ENCODE assay signal across 1 cellular context in the genomic region with DNA sequence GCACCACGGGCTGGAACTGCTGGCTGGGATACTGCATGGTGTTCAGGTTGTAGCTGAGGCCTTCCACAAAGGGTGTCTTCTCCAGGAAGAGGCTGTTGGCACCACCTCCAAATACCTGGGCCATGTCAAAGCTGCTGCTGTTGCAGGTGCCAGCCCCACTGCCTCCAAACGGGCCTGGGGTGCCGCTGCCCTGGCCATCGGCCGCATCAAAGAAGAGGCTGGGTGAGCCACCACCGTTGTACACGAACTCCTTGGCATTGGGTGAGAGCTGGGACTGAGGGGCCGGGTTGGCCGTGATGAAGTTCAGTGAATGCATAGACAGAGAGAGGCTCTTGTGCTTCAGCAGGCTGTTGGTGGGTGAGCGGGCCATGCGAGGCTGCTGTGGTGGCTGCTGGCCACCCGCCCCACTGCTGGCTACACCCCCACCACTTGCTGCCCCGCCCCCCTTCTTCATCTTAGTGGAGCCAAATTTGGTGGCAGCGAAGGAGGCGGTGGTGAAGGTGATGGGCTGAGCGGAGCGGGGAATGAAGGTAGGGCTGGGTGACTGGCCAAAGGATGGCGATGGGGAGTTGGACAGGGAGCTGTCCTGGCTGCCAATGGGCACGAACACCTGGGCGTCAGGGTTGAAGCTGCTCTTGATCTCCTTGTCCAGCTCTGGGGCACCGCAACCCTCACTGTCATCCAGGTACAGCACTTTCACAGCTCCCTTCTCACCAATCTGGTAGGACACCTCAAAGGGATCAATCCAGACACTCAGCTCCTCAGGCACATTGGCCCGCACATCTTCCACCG.
TF ChIP-seq lines count a peak whose summit lies in the region.

No MANE protein-coding gene starts in this region.

TF ChIP-seq in H1, 55 proteins besides CTCF, POLR2A, EP300 and RAD21:
- peak; percentile 44; the same call in 1 of the 2 replicates for TF ChIP-seq POLR2AphosphoS5 (IDR thresholded peaks at IDR 0.05; ENCODE audit: low read depth, low read length)
- no peak for TF ChIP-seq BACH1 (IDR thresholded peaks at IDR 0.05; ENCODE audit: low read length)
- TF ChIP-seq SIRT6 (IDR thresholded peaks at IDR 0.05; ENCODE audit: low read length) = no peak
TF ChIP-seq in H1: peak in this region for 1.
